In the genomic region with DNA sequence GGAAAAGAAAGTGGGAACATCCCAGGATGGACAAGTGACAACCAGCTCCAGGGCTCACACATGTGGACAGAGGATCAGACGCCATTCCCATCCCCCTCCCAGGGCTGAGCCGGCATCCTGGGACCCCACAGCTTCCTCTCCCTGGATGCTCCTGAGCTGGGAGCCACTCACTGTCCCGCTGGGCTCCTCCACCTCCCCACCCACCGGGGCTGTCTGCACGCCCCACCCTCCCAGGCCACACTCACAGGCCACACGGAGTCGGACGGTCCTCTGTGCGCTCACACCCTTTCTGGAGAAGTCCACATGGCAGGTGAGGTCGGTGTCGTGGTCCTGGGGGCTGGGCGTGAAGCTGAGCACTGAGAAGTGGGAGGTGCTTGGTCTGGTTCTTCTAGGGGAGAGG, we compare ENCODE assay signal across 5 cellular contexts. TPM values are rescaled to one million over a fixed set of nuclear protein-coding genes. Genes with fewer than 3 reads are reported as not detected.
"Had no signal": no experiment of that assay in that cellular context is flagged by ENCODE, and none has a peak within 500 bp of the region (broad histone marks: within the 10 kb centered on the region; RNA-seq: fewer than 3 reads in every experiment).

No MANE protein-coding gene starts in this region.

RNA-seq across cellular contexts. Expression of a gene that starts 1.1 kb away (rescaled TPM):
- total RNA-seq: kidney epithelial cell, myocyte, neural crest cell had no signal
- polyA plus RNA-seq: immature natural killer cell; naive thymus-derived CD4-positive, alpha-beta T cell had no signal
